In the genomic region with DNA sequence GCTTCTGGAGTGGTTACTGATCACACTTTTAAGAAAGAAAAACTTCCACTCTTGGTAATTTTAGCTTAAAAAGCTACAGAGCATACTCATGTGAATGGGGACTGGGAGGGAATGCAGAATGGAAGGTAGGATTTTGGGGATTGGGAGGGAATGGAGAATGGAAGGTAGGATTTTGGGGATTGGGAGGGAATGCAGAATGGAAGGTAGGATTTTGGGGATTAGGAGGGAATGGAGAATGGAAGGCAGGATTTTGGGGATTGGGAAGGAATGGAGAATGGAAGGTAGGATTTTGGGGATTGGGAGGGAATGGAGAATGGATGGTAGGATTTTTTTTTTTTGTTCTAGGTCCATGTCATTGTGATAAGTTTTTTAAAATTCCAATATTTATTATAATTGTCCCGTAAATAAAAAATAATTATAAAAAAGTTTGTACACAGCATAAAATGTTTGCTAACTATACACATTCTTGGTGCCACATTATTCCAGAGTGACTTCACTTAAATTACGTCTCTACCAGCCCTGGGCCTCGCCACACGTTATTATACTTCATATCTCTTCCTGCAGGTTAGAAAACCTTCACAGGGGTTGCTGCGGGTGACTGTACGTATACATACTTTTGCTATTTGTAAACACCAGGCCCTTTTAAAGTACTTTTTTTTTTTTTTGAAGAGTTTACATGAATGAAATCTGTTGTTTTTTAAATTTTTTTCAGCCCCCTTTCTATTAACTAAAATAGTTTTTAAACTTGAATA, we compare ENCODE assay signal across 28 cellular contexts.
DNase-seq lines count a peak whose midpoint lies in the region; ATAC-seq, FAIRE-seq and TF ChIP-seq lines count a peak whose summit lies in the region.
"Had no signal": no experiment of that assay in that cellular context is flagged by ENCODE, and none has a peak within 500 bp of the region (broad histone marks: within the 10 kb centered on the region; RNA-seq: fewer than 3 reads in every experiment).

No MANE protein-coding gene starts in this region.

- no peaks in the 10 kb centered on the region for H3K79me2 ChIP-seq in K562 (ENCODE audit: control insufficient read depth, insufficient read depth, low read length)

- H3K9me3 ChIP-seq in HUES64 (ENCODE audit: insufficient read depth, low read depth, low read length): no peaks in the 10 kb centered on the region
- H3K9me3 ChIP-seq in K562 (replicated peaks; ENCODE audit: control insufficient read depth, insufficient read depth, low read depth, low read length): no peaks in the 10 kb centered on the region
- no peaks in the 10 kb centered on the region for H3K9me3 ChIP-seq in muscle layer of colon (ENCODE audit: low read length)
- H3K9me3 ChIP-seq in thoracic aorta: no peaks in the 10 kb centered on the region
- H3K9me3 ChIP-seq: heart left ventricle, MG63, pancreas, upper lobe of left lung had no signal

- in situ Hi-C loops in K562 (cut with MboI): no loop called here

- no peaks in the 10 kb centered on the region for H3K27me3 ChIP-seq in HUES64 (ENCODE audit: insufficient read depth, low read length)
- H3K27me3 ChIP-seq in K562 (ENCODE audit: control insufficient read depth in 2 of 2, insufficient read depth in 2 of 2, low read length in 2 of 2): peaks cover 44 to 73% of the 10 kb centered on the region in 2 experiments
- no peaks in the 10 kb centered on the region for H3K27me3 ChIP-seq in muscle layer of colon (ENCODE audit: control insufficient read depth in 1 of 2, insufficient read depth in 2 of 2, low read length in 2 of 2)
- H3K27me3 ChIP-seq in thoracic aorta (replicated peaks; ENCODE audit: insufficient read depth): no peaks in the 10 kb centered on the region
- H3K27me3 ChIP-seq: brain microvascular endothelial cell, heart left ventricle, MG63, pancreas, upper lobe of left lung had no signal

- H3K9ac ChIP-seq in HUES64 (ENCODE audit: low read depth, low read length) (peak overlapping the region; percentile 38; the same call in 1 of the 2 replicates), K562 (ENCODE audit: insufficient read depth in 1 of 2, low read depth in 2 of 2, low read length in 2 of 2) (no peak overlapping the region), muscle layer of colon (ENCODE audit: low read length) (no peak overlapping the region)

- H2AFZ ChIP-seq in K562 (ENCODE audit: low read depth, low read length): no peak overlapping the region

- intact Hi-C loops in K562 (cut with micrococcal nuclease): no loop called here

- DNase-seq in K562 (ENCODE audit: extremely low read depth in 1 of 4, low spot score in 3 of 4) (no peak), thoracic aorta (ENCODE audit: low spot score) (no peak), H4 (ENCODE audit: low spot score) (no peak), NCI-H1417 (lab: John Stamatoyannopoulos, UW) (no peak), GM12892 (ENCODE audit: insufficient read length) (no peak)
- DNase-seq: activated CD8-positive, alpha-beta memory T cell treated with anti-CD3 and anti-CD28 coated beads for 24 hours; activated gamma-delta T cell; activated T-cell treated with anti-CD3 and anti-CD28 coated beads, Interleukin-2, amount 50 U/mL, for 1 hour; AML-193; brain microvascular endothelial cell; CD8-positive, alpha-beta T cell; DMS153; effector CD8-positive, alpha-beta T cell; heart left ventricle; immature natural killer cell; KBM-7; NCI-H1436 treated with DMSO at 0.1 percent for 48 hours; NCI-H510A treated with DMSO at 0.1 percent for 48 hours; pancreas; SIG-M5; T-cell had no signal

- H4K20me1 ChIP-seq in K562 (replicated peaks; ENCODE audit: control insufficient read depth, insufficient read depth, low read length): no peaks in the 10 kb centered on the region

- no peak for FAIRE-seq in K562 (lab: Jason Lieb, UNC)
- no peak for FAIRE-seq in GM12892 (lab: Jason Lieb, UNC)
- FAIRE-seq: pancreas, TTC549 had no signal

- no peaks in the 10 kb centered on the region for H3K36me3 ChIP-seq in HUES64 (ENCODE audit: insufficient read depth, low read length)
- H3K36me3 ChIP-seq in K562 (ENCODE audit: control insufficient read depth, insufficient read depth, low read length): no peaks in the 10 kb centered on the region
- H3K36me3 ChIP-seq in muscle layer of colon (ENCODE audit: insufficient read depth, low read length): no peaks in the 10 kb centered on the region
- no peaks in the 10 kb centered on the region for H3K36me3 ChIP-seq in thoracic aorta
- H3K36me3 ChIP-seq: brain microvascular endothelial cell, heart left ventricle, MG63, pancreas, upper lobe of left lung had no signal

- POLR2A ChIA-PET in K562 (lab: Yijun Ruan, JAX): interaction anchor here (1.1 kb wide), 2 partner anchors 9 to 61 kb away, joined by 3 to 4 read pairs; no protein-coding TSS in a partner anchor

- H3K9me1 ChIP-seq in K562 (ENCODE audit: control insufficient read depth, insufficient read depth, low read length): no peaks in the 10 kb centered on the region

- no peak for TF ChIP-seq RAD21 in K562 (CRISPR knock-in tag; conservative IDR thresholded peaks at IDR 0.05 in 1 of 2, IDR thresholded peaks at IDR 0.05 in 1 of 2)

- TF ChIP-seq EP300 in K562 (IDR thresholded peaks at IDR 0.05; ENCODE audit: low read length): no peak

- CTCF ChIA-PET in K562 (lab: Yijun Ruan, JAX; ENCODE audit: low intra/inter-chr PET ratio): interaction anchor here (0.9 kb wide), 1 partner anchor 447 kb away, joined by 3 read pairs; no protein-coding TSS in a partner anchor

- 96% methylated on average over 5 of the region's 6 CpGs for WGBS in HUES64
- 2% methylated on average over 6 of the region's 6 CpGs for WGBS in K562 (ENCODE audit: insufficient coverage, low coverage, missing lambda C conversion rate)

- peak overlapping the region; percentile 11; the same call in 1 of the 2 replicates for H3K4me3 ChIP-seq in HUES64 (ENCODE audit: low read length)
- H3K4me3 ChIP-seq in K562: no peak overlapping the region
- H3K4me3 ChIP-seq in muscle layer of colon (ENCODE audit: low read depth in 1 of 2, low read length in 2 of 2): peak overlapping the region; percentile 33 to 41
- peak overlapping the region; percentile 65 for H3K4me3 ChIP-seq in thoracic aorta
- H3K4me3 ChIP-seq: pancreas, upper lobe of left lung had no signal

- no peak overlapping the region for H3K4me2 ChIP-seq in K562 (ENCODE audit: insufficient read depth, low read length)

- no peak for TF ChIP-seq POLR2A in K562 (conservative IDR thresholded peaks at IDR 0.05)
- TF ChIP-seq POLR2A in GM12892 (IDR thresholded peaks at IDR 0.05; ENCODE audit: low read depth, low read length): no peak

- BruUV-seq in K562 (replicated peaks; lab: Mats Ljungman, UMichigan): no TSS peak

- peak overlapping the region; percentile 67 for H3K27ac ChIP-seq in HUES64 (ENCODE audit: low read depth, low read length)
- H3K27ac ChIP-seq in K562 (ENCODE audit: extremely low read depth, low read depth, low read length): no peak overlapping the region
- H3K27ac ChIP-seq in muscle layer of colon (ENCODE audit: low read depth, low read length): no peak overlapping the region
- H3K27ac ChIP-seq in thoracic aorta: no peak overlapping the region
- H3K27ac ChIP-seq: brain microvascular endothelial cell, pancreas, upper lobe of left lung had no signal

- TF ChIP-seq CTCF in K562 (IDR thresholded peaks at IDR 0.05 in 2 of 3, conservative IDR thresholded peaks at IDR 0.05 in 1 of 3; ENCODE audit: insufficient read depth in 2 of 3, low read depth in 1 of 3, low read length in 3 of 3) (no peak), thoracic aorta (IDR thresholded peaks at IDR 0.05) (no peak)

- ATAC-seq in K562 (no peak), thoracic aorta (ENCODE audit: insufficient number of reproducible peaks, low FRiP score, low read depth) (no peak), GM18873 (IDR thresholded peaks at IDR 0.05; ENCODE audit: low FRiP score, unreplicated experiment) (no peak)
- ATAC-seq: CD8-positive, alpha-beta T cell; Panc1; pancreas; T-cell had no signal

- H3K4me1 ChIP-seq in HUES64 (ENCODE audit: insufficient read depth, low read length) (peaks cover 52% of the 10 kb centered on the region), K562 (replicated peaks in 1 of 2; ENCODE audit: control insufficient read depth in 2 of 2, insufficient read depth in 2 of 2, low read length in 2 of 2) (no peaks in the 10 kb centered on the region), muscle layer of colon (ENCODE audit: insufficient read depth, low read length) (no peaks in the 10 kb centered on the region), thoracic aorta (ENCODE audit: control insufficient read depth in 1 of 2, low read depth in 2 of 2) (no peaks in the 10 kb centered on the region)
- H3K4me1 ChIP-seq: pancreas, upper lobe of left lung had no signal

TF ChIP-seq in K562, 482 proteins besides CTCF, POLR2A, EP300 and RAD21 (continues in another document):
- TF ChIP-seq JUN (IDR thresholded peaks at IDR 0.05; ENCODE audit: borderline replicate concordance, low read depth, low read length) (no peak), JUN (CRISPR knock-in tag; IDR thresholded peaks at IDR 0.05; ENCODE audit: borderline replicate concordance) (no peak), ZNF75A (CRISPR knock-in tag; IDR thresholded peaks at IDR 0.05) (no peak), ZSCAN29 (IDR thresholded peaks at IDR 0.05) (no peak), ZNF696 (CRISPR knock-in tag; conservative IDR thresholded peaks at IDR 0.05) (no peak), PCBP1 (IDR thresholded peaks at IDR 0.05; ENCODE audit: low read depth, low read length, poor library complexity, severe bottlenecking) (peak; percentile 58), CBX3 (IDR thresholded peaks at IDR 0.05; ENCODE audit: borderline replicate concordance in 1 of 2, low read length in 2 of 2) (no peak), TCF7L2 (IDR thresholded peaks at IDR 0.05; ENCODE audit: low read depth, low read length) (no peak), HNRNPLL (IDR thresholded peaks at IDR 0.05; ENCODE audit: low read depth, low read length, poor library complexity, severe bottlenecking) (no peak), HDAC8 (tag; IDR thresholded peaks at IDR 0.05) (no peak)
